Comparison of ENCODE assay signal across 8 cellular contexts in genomic region chr19:11528551-11529341, GRCh38. TPM values are rescaled to one million over a fixed set of nuclear protein-coding genes. Genes with fewer than 3 reads are reported as not detected.
A peak's percentile ranks its signal among the peaks of the same experiment; 100 is the strongest.
DNase-seq lines count a peak whose midpoint lies in the region; ATAC-seq and TF ChIP-seq lines count a peak whose summit lies in the region.

Gene ECSIT, minus strand, starts transcription at chr19:11529134. Its CDS starts 9,964 bp downstream, at chr19:11519170.

- H3K27ac ChIP-seq in spleen = peak within 1 kb of the TSS; percentile 82 to 93 (median 87)

- no peaks in the 10 kb centered on the region for H3K27me3 ChIP-seq in spleen (replicated peaks in 1 of 7)

- H3K9me3 ChIP-seq in spleen = no peaks in the 10 kb centered on the region

- WGBS in spleen, 5 donors = 0 to 1% (median 0%) methylated on average over 22 to 47 of the region's 47 CpGs

- peaks cover 0 to 37% (median 8%) of the 10 kb centered on the region in 6 donors for H3K36me3 ChIP-seq in spleen

- intact Hi-C loops in spleen (cut with DNase I; ENCODE audit: low total_unique reads) = no loop called here

- peak within 1 kb of the TSS; percentile 84 to 99 (median 92) for H3K4me3 ChIP-seq in spleen

- peaks cover 11 to 43% (median 24%) of the 10 kb centered on the region in 6 donors for H3K4me1 ChIP-seq in spleen

- TF ChIP-seq POLR2A in spleen (IDR thresholded peaks at IDR 0.05) = no peak

- peak; percentile 97 for ATAC-seq in GM19023 (IDR thresholded peaks at IDR 0.05; ENCODE audit: unreplicated experiment)
- peak; percentile 93 for ATAC-seq in HG03280 (IDR thresholded peaks at IDR 0.05; ENCODE audit: unreplicated experiment)

- peak in 4 of 11 experiments; percentile 13 to 30 (median 18) for TF ChIP-seq CTCF in spleen (IDR thresholded peaks at IDR 0.05 in 8 of 11, conservative IDR thresholded peaks at IDR 0.05 in 3 of 11)

- DNase-seq in AG08395 (ENCODE audit: low spot score) (peak; percentile 98), NCI-H345 treated with DMSO at 0.1 percent for 48 hours (lab: John Stamatoyannopoulos, UW; ENCODE audit: unreplicated experiment) (peak; percentile 46), inferior parietal cortex (ENCODE audit: extremely low spot score) (peak; percentile 98), spleen (peak; percentile 97)
- peak; percentile 78 to 91 (median 82) for DNase-seq in activated CD4-positive, CD25-positive, alpha-beta regulatory T cell (lab: John Stamatoyannopoulos, UW)
- peak; percentile 89 for DNase-seq in central memory CD4-positive, alpha-beta T cell

RNA-seq across cellular contexts. Expression of gene ECSIT, which starts in this region (rescaled TPM):
- total RNA-seq in spleen = 10 to 100 TPM; 30.2 to 37.6 (median 35.4) TPM
- 10 to 100 TPM; 41.6 to 55.1 (median 52.1) TPM for polyA plus RNA-seq in spleen

Comparison
In these comparisons a context has a peak if more than half of its experiments do, and no peak if none do; other contexts are left out.
1. Peak in every context shown above with its lines: DNase-seq, ATAC-seq, H3K4me3 ChIP-seq and H3K27ac ChIP-seq.
2. DNase-seq: peak in every context shown above with its lines; median percentile 98 in AG08395; 98 in inferior parietal cortex; 97 in spleen; 89 in central memory CD4-positive, alpha-beta T cell; 82 in activated CD4-positive, CD25-positive, alpha-beta regulatory T cell; 46 in NCI-H345 treated with DMSO at 0.1 percent for 48 hours.